In the genomic region with DNA sequence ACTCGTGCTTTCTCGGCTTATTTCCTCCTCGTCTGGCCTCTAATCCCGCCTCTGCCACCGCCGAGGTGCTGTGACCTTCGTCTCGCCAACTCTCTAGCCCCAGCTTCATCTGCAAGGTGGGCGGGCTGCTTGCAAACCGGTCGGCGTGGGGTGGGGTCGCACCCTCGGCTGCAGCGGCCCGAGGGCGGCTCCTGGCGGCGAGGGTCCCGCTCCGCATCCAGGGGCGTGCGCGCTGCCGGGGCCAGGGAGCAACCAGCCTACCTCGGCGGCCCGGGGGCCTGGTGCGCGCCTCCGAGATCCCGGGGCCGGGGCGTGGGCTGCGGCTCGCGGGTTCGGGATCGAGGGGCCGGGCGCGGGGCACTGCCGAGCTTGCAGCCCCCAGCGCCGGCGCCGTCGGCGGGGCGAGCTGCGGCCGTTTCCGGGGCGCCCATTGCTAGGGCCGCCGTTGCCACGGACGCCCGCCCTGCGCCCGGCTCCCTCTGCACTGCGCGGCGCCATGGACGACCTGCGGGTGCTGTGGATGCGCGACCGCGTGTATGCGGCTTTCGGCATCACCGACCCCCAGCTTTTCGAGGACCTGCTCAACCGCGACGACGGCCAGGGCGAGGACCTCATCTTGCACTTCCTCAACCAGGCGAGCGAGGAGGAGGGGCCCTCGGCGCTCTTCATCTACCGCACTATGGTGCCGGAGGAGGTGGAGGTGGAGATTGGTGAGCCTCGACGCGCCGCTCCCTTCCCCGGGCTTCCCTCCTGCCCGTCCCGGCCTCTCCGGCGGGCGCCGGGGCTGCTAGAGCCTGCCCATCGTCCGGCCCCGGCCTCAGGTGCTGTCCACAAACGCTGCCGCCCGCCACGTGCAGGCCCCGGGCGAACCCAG, we compare ENCODE assay signal across 8 cellular contexts. TPM values are rescaled to one million over a fixed set of nuclear protein-coding genes. Genes with fewer than 3 reads are reported as not detected.
A peak's percentile ranks its signal among the peaks of the same experiment; 100 is the strongest.
DNase-seq lines count a peak whose midpoint lies in the region; ATAC-seq and TF ChIP-seq lines count a peak whose summit lies in the region.

A gene with protein sequence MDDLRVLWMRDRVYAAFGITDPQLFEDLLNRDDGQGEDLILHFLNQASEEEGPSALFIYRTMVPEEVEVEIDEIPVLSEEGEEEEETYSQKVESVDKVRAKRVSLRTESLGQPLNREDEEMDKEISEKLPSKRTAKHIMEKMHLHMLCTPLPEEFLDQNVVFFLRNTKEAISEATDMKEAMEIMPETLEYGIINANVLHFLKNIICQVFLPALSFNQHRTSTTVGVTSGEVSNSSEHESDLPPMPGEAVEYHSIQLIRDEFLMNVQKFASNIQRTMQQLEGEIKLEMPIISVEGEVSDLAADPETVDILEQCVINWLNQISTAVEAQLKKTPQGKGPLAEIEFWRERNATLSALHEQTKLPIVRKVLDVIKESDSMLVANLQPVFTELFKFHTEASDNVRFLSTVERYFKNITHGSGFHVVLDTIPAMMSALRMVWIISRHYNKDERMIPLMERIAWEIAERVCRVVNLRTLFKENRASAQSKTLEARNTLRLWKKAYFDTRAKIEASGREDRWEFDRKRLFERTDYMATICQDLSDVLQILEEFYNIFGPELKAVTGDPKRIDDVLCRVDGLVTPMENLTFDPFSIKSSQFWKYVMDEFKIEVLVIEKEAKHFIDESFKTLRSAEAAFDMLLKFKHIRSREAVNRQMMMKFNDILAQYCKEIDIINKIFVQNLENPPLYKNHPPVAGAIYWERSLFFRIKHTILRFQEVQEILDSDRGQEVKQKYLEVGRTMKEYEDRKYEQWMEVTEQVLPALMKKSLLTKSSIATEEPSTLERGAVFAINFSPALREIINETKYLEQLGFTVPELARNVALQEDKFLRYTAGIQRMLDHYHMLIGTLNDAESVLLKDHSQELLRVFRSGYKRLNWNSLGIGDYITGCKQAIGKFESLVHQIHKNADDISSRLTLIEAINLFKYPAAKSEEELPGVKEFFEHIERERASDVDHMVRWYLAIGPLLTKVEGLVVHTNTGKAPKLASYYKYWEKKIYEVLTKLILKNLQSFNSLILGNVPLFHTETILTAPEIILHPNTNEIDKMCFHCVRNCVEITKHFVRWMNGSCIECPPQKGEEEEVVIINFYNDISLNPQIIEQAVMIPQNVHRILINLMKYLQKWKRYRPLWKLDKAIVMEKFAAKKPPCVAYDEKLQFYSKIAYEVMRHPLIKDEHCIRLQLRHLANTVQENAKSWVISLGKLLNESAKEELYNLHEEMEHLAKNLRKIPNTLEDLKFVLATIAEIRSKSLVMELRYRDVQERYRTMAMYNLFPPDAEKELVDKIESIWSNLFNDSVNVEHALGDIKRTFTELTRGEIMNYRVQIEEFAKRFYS (N-terminal part only) (plus strand): TSS at position 461 of the 874 bp plus-strand sequence. CDS start 36 bp downstream, at position 497.

- H3K4me1 ChIP-seq in vagina: peaks cover 13% of the 10 kb centered on the region

- DNase-seq in CD14-positive monocyte (ENCODE audit: low spot score): no peak
- peak; percentile 70 for DNase-seq in HuH-7 (ENCODE audit: low spot score)
- peak; percentile 55 for DNase-seq in activated CD4-positive, alpha-beta memory T cell treated with anti-CD3 and anti-CD28 coated beads for 36 hours
- no peak for DNase-seq in vagina (ENCODE audit: extremely low spot score in 2 of 2)
- DNase-seq in C1 segment of cervical spinal cord (lab: John Stamatoyannopoulos, UW): no peak

- no peaks in the 10 kb centered on the region for H3F3A ChIP-seq in neural cell (ENCODE audit: insufficient read depth, low read length, poor library complexity, severe bottlenecking)

- CTCF ChIA-PET in activated CD4-positive, alpha-beta memory T cell treated with anti-CD3 and anti-CD28 coated beads for 36 hours (lab: Charles Lee): no interaction called here

- H3K4me3 Mint-ChIP-seq in CD14-positive monocyte: peak within 1 kb of the TSS; percentile 92 to 97
- peak within 1 kb of the TSS; percentile 66 for H3K4me3 Mint-ChIP-seq in activated CD4-positive, alpha-beta memory T cell treated with anti-CD3 and anti-CD28 coated beads for 36 hours

- no peak for TF ChIP-seq RAD21 in neural cell (conservative IDR thresholded peaks at IDR 0.05)

- no peaks in the 10 kb centered on the region for H3K9me3 ChIP-seq in neural cell (ENCODE audit: low read length)
- H3K9me3 ChIP-seq in vagina: no peaks in the 10 kb centered on the region

- H3K9me2 ChIP-seq in neural cell (ENCODE audit: insufficient read depth, low read length): no peaks in the 10 kb centered on the region

- peaks cover 15 to 27% (median 16%) of the 10 kb centered on the region in 3 donors for H3K27me3 Mint-ChIP-seq in CD14-positive monocyte (ENCODE audit: low read depth in 3 of 3)
- peaks cover 4% of the 10 kb centered on the region for H3K27me3 Mint-ChIP-seq in activated CD4-positive, alpha-beta memory T cell treated with anti-CD3 and anti-CD28 coated beads for 36 hours

- TF ChIP-seq POLR2A in vagina (IDR thresholded peaks at IDR 0.05): no peak

- H3K4me3 ChIP-seq in neural cell (ENCODE audit: low read length) (peak within 1 kb of the TSS; percentile 51), vagina (peak within 1 kb of the TSS; percentile 37 to 48)

- H3K4me2 ChIP-seq in neural cell (ENCODE audit: low read length): no peak within 1 kb of the TSS

- ATAC-seq in GM19328 (IDR thresholded peaks at IDR 0.05; ENCODE audit: unreplicated experiment): peak; percentile 66
- ATAC-seq in esophagus mucosa: peak; percentile 70

- H3K9me3 Mint-ChIP-seq in CD14-positive monocyte: peaks cover 0 to 3% (median 0%) of the 10 kb centered on the region in 7 donors
- H3K9me3 Mint-ChIP-seq in activated CD4-positive, alpha-beta memory T cell treated with anti-CD3 and anti-CD28 coated beads for 36 hours: no peaks in the 10 kb centered on the region

- TF ChIP-seq CTCF in CD14-positive monocyte (IDR thresholded peaks at IDR 0.05) (no peak), neural cell (IDR thresholded peaks at IDR 0.05; ENCODE audit: poor library complexity, severe bottlenecking) (peak; percentile 63), vagina (IDR thresholded peaks at IDR 0.05) (no peak)

- H3K4me1 Mint-ChIP-seq in CD14-positive monocyte: peaks cover 11% of the 10 kb centered on the region
- H3K4me1 Mint-ChIP-seq in activated CD4-positive, alpha-beta memory T cell treated with anti-CD3 and anti-CD28 coated beads for 36 hours (ENCODE audit: low read depth): peaks cover 4% of the 10 kb centered on the region

- no peak for TF ChIP-seq EP300 in neural cell (conservative IDR thresholded peaks at IDR 0.05; ENCODE audit: poor library complexity, severe bottlenecking)

- POLR2A ChIA-PET in activated CD4-positive, alpha-beta memory T cell treated with anti-CD3 and anti-CD28 coated beads for 36 hours (lab: Charles Lee): interaction anchor here (0.6 kb wide), 1 partner anchor 48 kb away, joined by 3 read pairs; no protein-coding TSS in a partner anchor

- H2AFZ ChIP-seq in neural cell (ENCODE audit: low read depth, low read length): no peak within 1 kb of the TSS

- H3K27ac Mint-ChIP-seq in CD14-positive monocyte: peak within 1 kb of the TSS in 1 of 7 donors; percentile 30
- no peak within 1 kb of the TSS for H3K27ac Mint-ChIP-seq in activated CD4-positive, alpha-beta memory T cell treated with anti-CD3 and anti-CD28 coated beads for 36 hours

- no peak within 1 kb of the TSS for H3K9ac ChIP-seq in neural cell (ENCODE audit: low read length)

- H3K27me3 ChIP-seq in neural cell (ENCODE audit: insufficient read depth, low read depth, low read length): peaks cover 21% of the 10 kb centered on the region
- no peaks in the 10 kb centered on the region for H3K27me3 ChIP-seq in vagina

- intact Hi-C loops in CD14-positive monocyte (cut with micrococcal nuclease): no loop called here
- intact Hi-C loops in activated CD4-positive, alpha-beta memory T cell treated with anti-CD3 and anti-CD28 coated beads for 36 hours (cut with micrococcal nuclease): loop anchor here (10.0 kb wide), 1 partner anchor 127 kb away; a partner anchor contains a TSS
- intact Hi-C loops in vagina (cut with DNase I): no loop called here

- no peaks in the 10 kb centered on the region for H4K20me1 ChIP-seq in neural cell (ENCODE audit: insufficient read depth)

- peaks cover 17 to 18% of the 10 kb centered on the region in 2 donors for H3K36me3 Mint-ChIP-seq in CD14-positive monocyte
- peaks cover 19% of the 10 kb centered on the region for H3K36me3 Mint-ChIP-seq in activated CD4-positive, alpha-beta memory T cell treated with anti-CD3 and anti-CD28 coated beads for 36 hours

- H3K79me2 ChIP-seq in neural cell (replicated peaks; ENCODE audit: insufficient read depth, low read length): peaks cover 3% of the 10 kb centered on the region

- H3K27ac ChIP-seq in neural cell (ENCODE audit: low read length) (no peak within 1 kb of the TSS), vagina (no peak within 1 kb of the TSS)

- H3K36me3 ChIP-seq in neural cell (ENCODE audit: insufficient read depth, low read length): no peaks in the 10 kb centered on the region
- H3K36me3 ChIP-seq in vagina: peaks cover 0 to 3% of the 10 kb centered on the region in 2 donors

TF ChIP-seq in neural cell, 6 proteins besides CTCF, POLR2A, EP300 and RAD21 (continues in another document):
- TF ChIP-seq SMC3 (conservative IDR thresholded peaks at IDR 0.05; ENCODE audit: poor library complexity): peak; percentile 39

RNA-seq across cellular contexts. Expression of the gene that starts here (rescaled TPM):
- polyA plus RNA-seq in CD14-positive monocyte: not detected
- under 1 TPM; 0.10 to 0.19 TPM for total RNA-seq in activated CD4-positive, alpha-beta memory T cell treated with anti-CD3 and anti-CD28 coated beads for 36 hours
- 0.12 TPM for total RNA-seq in esophagus mucosa
- 1.6 and 1.9 TPM in 2 replicates for polyA plus RNA-seq in neural cell
- polyA minus RNA-seq in neural cell: 0.97 and 1.2 TPM in 2 replicates
- total RNA-seq in vagina: not detected

Comparison
In these comparisons a context has a peak if more than half of its experiments do, and no peak if none do; other contexts are left out.
1. Peak in DNase-seq in activated CD4-positive, alpha-beta memory T cell treated with anti-CD3 and anti-CD28 coated beads for 36 hours; RNA of the gene not detected or under 1 TPM.
2. Peak in ATAC-seq in esophagus mucosa; RNA of the gene not detected or under 1 TPM.